ENCODE assay signal across 13 cellular contexts in the genomic region with DNA sequence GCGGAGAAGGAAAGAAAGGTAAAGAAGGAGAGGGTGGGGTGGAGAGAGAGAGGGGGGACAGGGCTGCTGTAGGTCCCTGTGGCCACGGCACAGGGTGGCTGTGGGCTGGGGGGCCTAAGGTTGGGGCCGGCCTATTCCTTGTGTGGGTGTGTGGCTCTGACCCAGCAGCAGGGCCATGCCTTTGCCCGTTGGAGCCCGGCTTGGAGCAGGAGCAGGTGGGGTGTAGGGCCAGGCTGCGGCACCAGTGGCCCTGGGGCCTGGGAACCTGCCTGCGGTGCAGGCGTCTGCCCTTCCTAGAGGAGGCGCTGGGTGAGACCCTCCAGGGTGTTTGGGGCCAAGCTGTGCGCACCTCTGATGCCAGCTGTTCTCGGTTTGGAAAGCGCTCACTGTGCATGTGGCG.
"Had no signal": no experiment of that assay in that cellular context is flagged by ENCODE, and none has a peak within 500 bp of the region (broad histone marks: within the 10 kb centered on the region; RNA-seq: fewer than 3 reads in every experiment).

No MANE protein-coding gene starts in this region.

- FAIRE-seq: TTC549 had no signal

- H3K4me2 ChIP-seq: smooth muscle cell had no signal

- H3K9me3 ChIP-seq: colonic mucosa, left ventricle myocardium inferior, prostate gland had no signal

- H3K27me3 ChIP-seq: colonic mucosa had no signal

- ATAC-seq: activated T-cell treated with anti-CD3 and anti-CD28 coated beads, Interleukin-2, amount 50 U/mL, for 72 hours had no signal

- H3K4me3 ChIP-seq: colonic mucosa, left ventricle myocardium inferior, prostate gland, smooth muscle cell had no signal

- H3K36me3 ChIP-seq: colonic mucosa, left ventricle myocardium inferior, prostate gland had no signal

- H3K27ac ChIP-seq: colonic mucosa, left ventricle myocardium inferior, prostate gland had no signal

- DNase-seq: activated CD4-positive, alpha-beta T cell treated with anti-CD3 and anti-CD28 coated beads, Interleukin-2, amount 10 ng/mL, durations not matched to agents 7 days and 5 days; activated CD8-positive, alpha-beta memory T cell treated with anti-CD3 and anti-CD28 coated beads, Interleukin-2, amount 50 U/mL, for 48 hours; activated naive CD8-positive, alpha-beta T cell treated with anti-CD3 and anti-CD28 coated beads, Interleukin-2, amount 10 ng/mL, durations not matched to agents 7 days and 5 days; activated T-cell treated with anti-CD3 and anti-CD28 coated beads, Interleukin-2, amount 50 U/mL, for 72 hours; central memory CD4-positive, alpha-beta T cell; colonic mucosa; hippocampal formation; left ventricle myocardium inferior; mesendoderm; right cardiac atrium had no signal

- H3K4me1 ChIP-seq: colonic mucosa, prostate gland had no signal
